In the genomic region with DNA sequence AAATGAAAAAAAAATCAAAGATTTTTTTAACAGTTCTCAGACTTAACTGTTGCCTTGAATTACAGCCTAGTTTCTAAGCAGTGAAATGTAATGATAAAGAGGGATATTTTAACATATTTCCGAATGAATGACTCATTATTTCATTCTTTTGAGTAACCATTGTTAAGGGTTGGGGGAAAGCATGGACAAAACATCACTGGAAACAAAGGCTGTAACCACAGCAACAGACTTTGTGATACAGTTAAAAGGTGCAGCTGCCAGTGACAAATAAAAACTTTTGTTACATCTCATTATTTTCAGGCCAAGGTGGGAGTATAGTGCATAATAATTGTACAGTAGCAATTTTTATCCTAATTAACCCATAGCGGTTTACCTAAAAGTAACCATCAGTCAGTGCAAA, we compare ENCODE assay signal across 31 cellular contexts.
DNase-seq lines count a peak whose midpoint lies in the region; ATAC-seq, FAIRE-seq and TF ChIP-seq lines count a peak whose summit lies in the region.
"Had no signal": no experiment of that assay in that cellular context is flagged by ENCODE, and none has a peak within 500 bp of the region (broad histone marks: within the 10 kb centered on the region; RNA-seq: fewer than 3 reads in every experiment).

No MANE protein-coding gene starts in this region.

- H4K20me1 ChIP-seq in H9 (ENCODE audit: control insufficient read depth, insufficient read depth, insufficient read length) (no peaks in the 10 kb centered on the region), H1 (replicated peaks in 1 of 2; ENCODE audit: control insufficient read depth in 1 of 2, insufficient read depth in 2 of 2, low read length in 2 of 2) (no peaks in the 10 kb centered on the region), HepG2 (ENCODE audit: insufficient read depth, low read length) (no peaks in the 10 kb centered on the region)
- H4K20me1 ChIP-seq: BLaER1 treated with 17β-estradiol and CSF1 and Interleukin-3, amounts not matched to agents 10 nM and 100 nM had no signal

- H2BK120ac ChIP-seq in H9 (ENCODE audit: low read depth, low read length, poor library complexity, severe bottlenecking) (peak overlapping the region; percentile 36), H1 (replicated peaks; ENCODE audit: low read depth, low read length) (no peak overlapping the region)

- in situ Hi-C loops in HepG2 (cut with HindIII; ENCODE audit: extremely low pct_ligation_motif_present, low pct_unique_long_range_greater_than_20kb), result no loop called here

- H2BK12ac ChIP-seq in H9 (ENCODE audit: insufficient read length, low read depth, low read length) (no peak overlapping the region), H1 (ENCODE audit: low read depth, low read length) (no peak overlapping the region)

- H4K8ac ChIP-seq in H9 (replicated peaks; ENCODE audit: insufficient read length, low read depth, low read length), result no peak overlapping the region
- no peak overlapping the region for H4K8ac ChIP-seq in H1 (ENCODE audit: extremely low read depth, insufficient read depth, low read length)

- H2AFZ ChIP-seq in H9 (ENCODE audit: low read length), result no peak overlapping the region
- no peak overlapping the region for H2AFZ ChIP-seq in H1 (ENCODE audit: low read length)
- no peak overlapping the region for H2AFZ ChIP-seq in HepG2 (ENCODE audit: low read length)

- H3K18ac ChIP-seq in H9 (ENCODE audit: insufficient read length, low read depth, low read length) (peak overlapping the region; percentile 64), H1 (ENCODE audit: extremely low read depth, low read length) (no peak overlapping the region)

- H3K23ac ChIP-seq in H9 (ENCODE audit: insufficient read length, low read depth, low read length), result no peak overlapping the region
- no peak overlapping the region for H3K23ac ChIP-seq in H1 (ENCODE audit: insufficient read length)

- H2BK20ac ChIP-seq in H9 (ENCODE audit: low read depth, low read length, poor library complexity, severe bottlenecking) (no peak overlapping the region), H1 (ENCODE audit: low read length) (no peak overlapping the region)

- peaks cover 16 to 24% of the 10 kb centered on the region in 2 experiments for H3K4me1 Mint-ChIP-seq in H9
- peaks cover 35% of the 10 kb centered on the region for H3K4me1 Mint-ChIP-seq in mesothelial cell of epicardium
- no peaks in the 10 kb centered on the region for H3K4me1 Mint-ChIP-seq in stimulated activated naive B cell treated with anti-CD40 and anti-IgM and Interleukin-4, amounts not matched to agents 10 μg/mL and 1 μg/mL and 100 μg/mL, for 72 hours
- H3K4me1 Mint-ChIP-seq: memory B cell; stimulated activated effector memory CD8-positive, alpha-beta T cell treated with anti-CD3 and anti-CD28 coated beads, Interleukin-12 subunit alpha, Interleukin-12 subunit beta, amount 100 ng/mL, for 72 hours had no signal

- TF ChIP-seq CTCF in H9 (conservative IDR thresholded peaks at IDR 0.05) (no peak), H1 (IDR thresholded peaks at IDR 0.05; ENCODE audit: control extremely low read depth in 1 of 3, insufficient read depth in 1 of 3, low read depth in 1 of 3, low read length in 3 of 3) (no peak), mesothelial cell of epicardium (IDR thresholded peaks at IDR 0.05; ENCODE audit: unreplicated experiment) (no peak), HepG2 (CRISPR knock-in tag; IDR thresholded peaks at IDR 0.05) (no peak)

- TF ChIP-seq POLR2A in H1 (IDR thresholded peaks at IDR 0.05; ENCODE audit: control extremely low read depth in 1 of 2, low read depth in 2 of 2, low read length in 2 of 2) (no peak), HepG2 (IDR thresholded peaks at IDR 0.05; ENCODE audit: insufficient read depth in 1 of 2, low read depth in 2 of 2, low read length in 2 of 2) (no peak)

- peak in 1 of 2 experiments; percentile 11; a peak in 1 of 3 replicates for TF ChIP-seq EP300 in H1 (IDR thresholded peaks at IDR 0.05; ENCODE audit: borderline replicate concordance in 1 of 2, low read depth in 2 of 2, low read length in 2 of 2)
- no peak for TF ChIP-seq EP300 in HepG2 (IDR thresholded peaks at IDR 0.05; ENCODE audit: low read depth in 2 of 2, low read length in 2 of 2)
- no peak for TF ChIP-seq EP300 in HepG2 (CRISPR knock-in tag; IDR thresholded peaks at IDR 0.05; ENCODE audit: borderline replicate concordance)

- no peak for TF ChIP-seq RAD21 in H1 (IDR thresholded peaks at IDR 0.05 in 1 of 2, conservative IDR thresholded peaks at IDR 0.05 in 1 of 2; ENCODE audit: low read depth in 2 of 2, low read length in 2 of 2)
- no peak for TF ChIP-seq RAD21 in HepG2 (CRISPR knock-in tag; IDR thresholded peaks at IDR 0.05)

- H4K5ac ChIP-seq in H9 (ENCODE audit: insufficient read length, low read depth, low read length) (no peak overlapping the region), H1 (ENCODE audit: insufficient read length, low read depth, low read length) (peak overlapping the region; percentile 43)

- H3K36me3 ChIP-seq in H1 (ENCODE audit: control insufficient read depth in 2 of 4, insufficient read depth in 4 of 4, low read length in 3 of 4), result no peaks in the 10 kb centered on the region
- H3K36me3 ChIP-seq in HepG2 (replicated peaks in 1 of 2; ENCODE audit: control insufficient read depth in 1 of 2, insufficient read depth in 2 of 2, low read length in 2 of 2), result no peaks in the 10 kb centered on the region
- H3K36me3 ChIP-seq: BLaER1 treated with 17β-estradiol and CSF1 and Interleukin-3, amounts not matched to agents 10 nM and 100 nM; suprapubic skin had no signal

- H3K4ac ChIP-seq in H9 (ENCODE audit: low read depth, low read length) (no peak overlapping the region), H1 (replicated peaks; ENCODE audit: insufficient read length, low read depth, low read length) (no peak overlapping the region)

- no peaks in the 10 kb centered on the region for H3K23me2 ChIP-seq in H9 (ENCODE audit: insufficient read length, low read depth, low read length, poor library complexity, severe bottlenecking)
- H3K23me2 ChIP-seq in H1 (ENCODE audit: low read depth, low read length), result no peaks in the 10 kb centered on the region

- peaks cover 3% of the 10 kb centered on the region; the same call in 1 of the 2 replicates for H3K4me1 ChIP-seq in H9 (ENCODE audit: insufficient read depth, low read length)
- H3K4me1 ChIP-seq in H1 (replicated peaks in 1 of 4; ENCODE audit: control insufficient read depth in 3 of 4, insufficient read depth in 4 of 4, low read length in 3 of 4), result peaks cover 0 to 12% (median 3%) of the 10 kb centered on the region in 4 experiments; a peak in 4 of 7 replicates
- no peaks in the 10 kb centered on the region for H3K4me1 ChIP-seq in HepG2 (ENCODE audit: insufficient read depth, low read length)
- H3K4me1 ChIP-seq: BLaER1 treated with 17β-estradiol and CSF1 and Interleukin-3, amounts not matched to agents 10 nM and 100 nM; suprapubic skin had no signal

- no CpG with 5 or more reads among the region's 2 CpGs for WGBS in H9 (ENCODE audit: extremely low coverage, insufficient read length, low lambda C conversion rate)
- 34% methylated on average over 2 of the region's 2 CpGs; no CpG with 5 or more reads in 1 of the 2 experiments for WGBS in H1 (ENCODE audit: extremely low coverage in 1 of 2, insufficient coverage in 1 of 2, insufficient read length in 1 of 2, insufficient replicate concordance in 2 of 2, low coverage in 1 of 2, low lambda C conversion rate in 2 of 2, missing lambda C conversion rate in 1 of 2), 2 experiments
- WGBS in HepG2 (ENCODE audit: low lambda C conversion rate), result 21% methylated on average over 2 of the region's 2 CpGs

- H3K27ac ChIP-seq in H9 (ENCODE audit: insufficient read length, low read depth, low read length) (no peak overlapping the region), H1 (ENCODE audit: low read depth, low read length) (0 out of 2 replicates have a peak overlapping the region, but pooled peaks have one; percentile 8), HepG2 (ENCODE audit: extremely low read length, insufficient read depth, low read length) (no peak overlapping the region)
- H3K27ac ChIP-seq: BLaER1 treated with 17β-estradiol and CSF1 and Interleukin-3, amounts not matched to agents 10 nM and 100 nM; KMS-11; suprapubic skin had no signal

- H3K79me1 ChIP-seq in H9 (ENCODE audit: insufficient read depth, low read depth, low read length, poor library complexity, severe bottlenecking) (no peaks in the 10 kb centered on the region), H1 (ENCODE audit: low read depth, low read length) (no peaks in the 10 kb centered on the region)

- H3K4me2 ChIP-seq in H9 (ENCODE audit: insufficient read depth, insufficient read length, low read length) (no peak overlapping the region), H1 (ENCODE audit: insufficient read depth in 1 of 2, low read depth in 2 of 2, low read length in 2 of 2) (peak overlapping the region in 1 of 2 experiments; percentile 17; a peak in 1 of 4 replicates), HepG2 (ENCODE audit: low read depth, low read length) (no peak overlapping the region)
- H3K4me2 ChIP-seq: BLaER1 treated with 17β-estradiol and CSF1 and Interleukin-3, amounts not matched to agents 10 nM and 100 nM; KMS-11; smooth muscle cell had no signal

- peak overlapping the region; percentile 54 to 90 (median 86); a peak in 3 of 7 replicates for H3K27ac Mint-ChIP-seq in H9
- peak overlapping the region; percentile 81 for H3K27ac Mint-ChIP-seq in mesothelial cell of epicardium
- no peak overlapping the region for H3K27ac Mint-ChIP-seq in stimulated activated naive B cell treated with anti-CD40 and anti-IgM and Interleukin-4, amounts not matched to agents 10 μg/mL and 1 μg/mL and 100 μg/mL, for 72 hours
- H3K27ac Mint-ChIP-seq: dendritic cell treated with granulocyte-macrophage colony-stimulating factor and Interleukin-4, amounts not matched to agents 40 ng/mL and 50 ng/mL, for 4 days; memory B cell; stimulated activated effector memory CD8-positive, alpha-beta T cell treated with anti-CD3 and anti-CD28 coated beads, Interleukin-12 subunit alpha, Interleukin-12 subunit beta, amount 100 ng/mL, for 72 hours had no signal

- BruUV-seq in HepG2 (replicated peaks; lab: Mats Ljungman, UMichigan), result no TSS peak

- H2BK15ac ChIP-seq in H9 (ENCODE audit: low read depth, low read length) (no peak overlapping the region), H1 (ENCODE audit: low read length) (no peak overlapping the region)

- H3K36me3 Mint-ChIP-seq in H9 (ENCODE audit: insufficient read depth in 1 of 3, low read depth in 3 of 3), result no peaks in the 10 kb centered on the region
- H3K36me3 Mint-ChIP-seq in mesothelial cell of epicardium, result no peaks in the 10 kb centered on the region
- H3K36me3 Mint-ChIP-seq in stimulated activated naive B cell treated with anti-CD40 and anti-IgM and Interleukin-4, amounts not matched to agents 10 μg/mL and 1 μg/mL and 100 μg/mL, for 72 hours, result no peaks in the 10 kb centered on the region
- H3K36me3 Mint-ChIP-seq: memory B cell; stimulated activated effector memory CD8-positive, alpha-beta T cell treated with anti-CD3 and anti-CD28 coated beads, Interleukin-12 subunit alpha, Interleukin-12 subunit beta, amount 100 ng/mL, for 72 hours had no signal

- H3K9ac ChIP-seq in H9 (ENCODE audit: extremely low read depth, insufficient read length, low read length) (no peak overlapping the region), H1 (replicated peaks in 1 of 4; ENCODE audit: extremely low read depth in 1 of 4, low read depth in 3 of 4, low read length in 3 of 4) (no peak overlapping the region), HepG2 (ENCODE audit: insufficient read depth, low read depth, low read length) (no peak overlapping the region)
- H3K9ac ChIP-seq: BLaER1 treated with 17β-estradiol and CSF1 and Interleukin-3, amounts not matched to agents 10 nM and 100 nM; KMS-11 had no signal

- intact Hi-C loops in HepG2 (cut with micrococcal nuclease; ENCODE audit: unreplicated experiment), result no loop called here

- DNase-seq in H9, result no peak
- peak; percentile 49 for DNase-seq in NCI-H69 (lab: John Stamatoyannopoulos, UW)
- no peak for DNase-seq in H1 (ENCODE audit: low read depth in 1 of 2, low spot score in 2 of 2)
- no peak for DNase-seq in mesothelial cell of epicardium (ENCODE audit: low spot score in 2 of 2, unreplicated experiment in 2 of 2)
- no peak for DNase-seq in stimulated activated naive B cell treated with anti-CD40 and anti-IgM and Interleukin-4, amounts not matched to agents 10 μg/mL and 1 μg/mL and 100 μg/mL, for 72 hours
- DNase-seq in superior temporal gyrus (ENCODE audit: extremely low spot score), result no peak
- DNase-seq in HepG2 (ENCODE audit: low spot score), result no peak
- no peak for DNase-seq in urothelium cell line (ENCODE audit: low spot score)
- DNase-seq: ACHN; activated CD4-positive, alpha-beta T cell treated with anti-CD3 and anti-CD28 coated beads for 48 hours; activated naive CD4-positive, alpha-beta T cell treated with Interleukin-2 at 50 U/mL for 16 hours; activated T-cell treated with anti-CD3 and anti-CD28 coated beads, Interleukin-2, amount 50 U/mL, for 4 hours; amniotic stem cell; Calu3; central memory CD4-positive, alpha-beta T cell; glutamatergic neuron; left cardiac atrium; NCI-H1694; NCI-H2227 treated with DMSO at 0.1 percent for 48 hours; NCI-H82; occipital lobe; stimulated activated CD4-positive, alpha-beta T cell treated with anti-CD3 and anti-CD28 coated beads, Interleukin-2, amount 100 ng/mL, for 24 hours had no signal

- H3K9me3 ChIP-seq in H9 (ENCODE audit: control insufficient read depth, low read depth, low read length) (no peaks in the 10 kb centered on the region), H1 (ENCODE audit: insufficient read depth in 2 of 2, low read depth in 1 of 2, low read length in 1 of 2) (no peaks in the 10 kb centered on the region), HepG2 (ENCODE audit: low read length) (no peaks in the 10 kb centered on the region)
- H3K9me3 ChIP-seq: BLaER1 treated with 17β-estradiol and CSF1 and Interleukin-3, amounts not matched to agents 10 nM and 100 nM; suprapubic skin had no signal

- no peak overlapping the region for H2BK5ac ChIP-seq in H9 (ENCODE audit: insufficient read length, low read length)
- H2BK5ac ChIP-seq in H1 (ENCODE audit: low read depth, low read length), result no peak overlapping the region

- 0 out of 8 replicates have a peak overlapping the region, but pooled peaks of 1 of the 4 experiments have one; percentile 0 for H3K4me3 ChIP-seq in H1 (ENCODE audit: extremely low read depth in 1 of 4, insufficient read depth in 2 of 4, low read depth in 3 of 4, low read length in 4 of 4)
- no peak overlapping the region for H3K4me3 ChIP-seq in HepG2 (replicated peaks in 1 of 3; ENCODE audit: insufficient read depth in 1 of 3, low read depth in 2 of 3, low read length in 3 of 3)
- H3K4me3 ChIP-seq: BLaER1 treated with 17β-estradiol and CSF1 and Interleukin-3, amounts not matched to agents 10 nM and 100 nM; smooth muscle cell; suprapubic skin had no signal

- H3K56ac ChIP-seq in H9 (ENCODE audit: insufficient read length, low read depth, low read length) (no peak overlapping the region), H1 (replicated peaks; ENCODE audit: insufficient read length, low read depth, low read length) (no peak overlapping the region)

- H3T11ph ChIP-seq in H9 (ENCODE audit: low read length), result no peak overlapping the region

- no peak for ATAC-seq in stimulated activated naive B cell treated with anti-CD40 and anti-IgM and Interleukin-4, amounts not matched to agents 10 μg/mL and 1 μg/mL and 100 μg/mL, for 72 hours (replicated peaks)
- no peak for ATAC-seq in HepG2
- ATAC-seq: activated T-cell treated with anti-CD3 and anti-CD28 coated beads, Interleukin-2, amount 50 U/mL, for 4 hours; HCT116; left cardiac atrium; stimulated activated effector memory CD8-positive, alpha-beta T cell treated with anti-CD3 and anti-CD28 coated beads, Interleukin-12 subunit alpha, Interleukin-12 subunit beta, amount 100 ng/mL, for 72 hours had no signal

- H3K27me3 Mint-ChIP-seq in H9 (ENCODE audit: low read depth), result no peaks in the 10 kb centered on the region
- peaks cover 2% of the 10 kb centered on the region for H3K27me3 Mint-ChIP-seq in mesothelial cell of epicardium (ENCODE audit: low read depth)
- H3K27me3 Mint-ChIP-seq in stimulated activated naive B cell treated with anti-CD40 and anti-IgM and Interleukin-4, amounts not matched to agents 10 μg/mL and 1 μg/mL and 100 μg/mL, for 72 hours, result no peaks in the 10 kb centered on the region
- H3K27me3 Mint-ChIP-seq: dendritic cell treated with granulocyte-macrophage colony-stimulating factor and Interleukin-4, amounts not matched to agents 40 ng/mL and 50 ng/mL, for 4 days; memory B cell had no signal

- H3K79me2 ChIP-seq in H9 (ENCODE audit: insufficient read depth, low read length), result no peaks in the 10 kb centered on the region
- H3K79me2 ChIP-seq in H1 (ENCODE audit: control insufficient read depth in 1 of 2, insufficient read depth in 2 of 2, low read length in 2 of 2), result no peaks in the 10 kb centered on the region
- no peaks in the 10 kb centered on the region for H3K79me2 ChIP-seq in HepG2 (ENCODE audit: insufficient read depth, low read length)

- POLR2A ChIA-PET in H1 (lab: Charles Lee; ENCODE audit: partially characterized antibody) (no interaction called here), HepG2 (lab: Yijun Ruan, JAX) (no interaction called here)

- CTCF ChIA-PET in H1 (lab: Charles Lee; ENCODE audit: partially characterized antibody), result no interaction called here
- CTCF ChIA-PET in HepG2 (lab: Yijun Ruan, JAX; ENCODE audit: low intra/inter-chr PET ratio, low total read pairs), result no interaction called here

- no peak overlapping the region for H3K14ac ChIP-seq in H9 (ENCODE audit: insufficient read depth, low read length)
- no peak overlapping the region for H3K14ac ChIP-seq in H1 (ENCODE audit: insufficient read length)

- H2AK5ac ChIP-seq in H9 (ENCODE audit: insufficient read length, low read length) (no peak overlapping the region), H1 (ENCODE audit: low read depth, low read length) (no peak overlapping the region)

- H3K9me3 Mint-ChIP-seq in H9 (no peaks in the 10 kb centered on the region), mesothelial cell of epicardium (no peaks in the 10 kb centered on the region)
- no peaks in the 10 kb centered on the region for H3K9me3 Mint-ChIP-seq in stimulated activated naive B cell treated with anti-CD40 and anti-IgM and Interleukin-4, amounts not matched to agents 10 μg/mL and 1 μg/mL and 100 μg/mL, for 72 hours
- H3K9me3 Mint-ChIP-seq: activated T-cell treated with anti-CD3 and anti-CD28 coated beads, Interleukin-2, amount 50 U/mL, for 4 hours; dendritic cell treated with granulocyte-macrophage colony-stimulating factor and Interleukin-4, amounts not matched to agents 40 ng/mL and 50 ng/mL, for 4 days; memory B cell; stimulated activated effector memory CD8-positive, alpha-beta T cell treated with anti-CD3 and anti-CD28 coated beads, Interleukin-12 subunit alpha, Interleukin-12 subunit beta, amount 100 ng/mL, for 72 hours had no signal

- H3K4me3 Mint-ChIP-seq in H9 (no peak overlapping the region), mesothelial cell of epicardium (no peak overlapping the region)
- no peak overlapping the region for H3K4me3 Mint-ChIP-seq in stimulated activated naive B cell treated with anti-CD40 and anti-IgM and Interleukin-4, amounts not matched to agents 10 μg/mL and 1 μg/mL and 100 μg/mL, for 72 hours
- H3K4me3 Mint-ChIP-seq: activated T-cell treated with anti-CD3 and anti-CD28 coated beads, Interleukin-2, amount 50 U/mL, for 4 hours; dendritic cell treated with granulocyte-macrophage colony-stimulating factor and Interleukin-4, amounts not matched to agents 40 ng/mL and 50 ng/mL, for 4 days; memory B cell; stimulated activated effector memory CD8-positive, alpha-beta T cell treated with anti-CD3 and anti-CD28 coated beads, Interleukin-12 subunit alpha, Interleukin-12 subunit beta, amount 100 ng/mL, for 72 hours had no signal

- FAIRE-seq in H1 (lab: Jason Lieb, UNC) (peak; percentile 48), HepG2 (lab: Jason Lieb, UNC) (no peak), urothelium cell line (lab: Jason Lieb, UNC) (no peak)
- FAIRE-seq: GM12892 had no signal

- no peaks in the 10 kb centered on the region for H3K27me3 ChIP-seq in H9 (ENCODE audit: insufficient read depth, low read length)
- no peaks in the 10 kb centered on the region for H3K27me3 ChIP-seq in H1 (replicated peaks in 1 of 4; ENCODE audit: control insufficient read depth in 3 of 4, extremely low read depth in 1 of 4, insufficient read depth in 3 of 4, low read length in 3 of 4)
- H3K27me3 ChIP-seq in HepG2 (ENCODE audit: control insufficient read depth in 1 of 2, insufficient read depth in 2 of 2, low read length in 2 of 2), result no peaks in the 10 kb centered on the region
- H3K27me3 ChIP-seq: BLaER1 treated with 17β-estradiol and CSF1 and Interleukin-3, amounts not matched to agents 10 nM and 100 nM; suprapubic skin had no signal

- H4K91ac ChIP-seq in H9 (ENCODE audit: insufficient read length, low read depth, low read length) (no peak overlapping the region), H1 (replicated peaks; ENCODE audit: insufficient read length, low read length) (no peak overlapping the region)
